In genomic region chr12:46771268-46771837, GRCh38 we compare ENCODE assay signal across 19 cellular contexts. TPM values are rescaled to one million over a fixed set of nuclear protein-coding genes. Genes with fewer than 3 reads are reported as not detected.
A peak's percentile ranks its signal among the peaks of the same experiment; 100 is the strongest.
DNase-seq lines count a peak whose midpoint lies in the region; ATAC-seq and TF ChIP-seq lines count a peak whose summit lies in the region.
"Had no signal": no experiment of that assay in that cellular context is flagged by ENCODE, and none has a peak within 500 bp of the region (broad histone marks: within the 10 kb centered on the region; RNA-seq: fewer than 3 reads in every experiment).

No MANE protein-coding gene starts in this region.

- H3K4me2 ChIP-seq in GM23338 (no peak overlapping the region), skeletal muscle satellite cell (ENCODE audit: low read length) (peak overlapping the region; percentile 59)

- H3K4me3 Mint-ChIP-seq in GM23338 = no peak overlapping the region
- H3K4me3 Mint-ChIP-seq: activated naive CD4-positive, alpha-beta T cell treated with anti-CD3 and anti-CD28 coated beads for 36 hours; CD8-positive, alpha-beta memory T cell; IgD-negative memory B cell; T-helper 17 cell had no signal

- H3K9me3 ChIP-seq in body of pancreas (no peaks in the 10 kb centered on the region), skeletal muscle satellite cell (replicated peaks; ENCODE audit: low read length) (no peaks in the 10 kb centered on the region)
- H3K9me3 ChIP-seq: colonic mucosa had no signal

- H3K27me3 Mint-ChIP-seq in GM23338 (ENCODE audit: insufficient read depth, low read depth, poor library complexity) = no peaks in the 10 kb centered on the region

- H3K4me1 ChIP-seq in GM23338 (ENCODE audit: insufficient read depth) (peaks cover 12% of the 10 kb centered on the region; the same call in 1 of the 2 replicates), body of pancreas (peaks cover 42% of the 10 kb centered on the region), skeletal muscle satellite cell (ENCODE audit: control insufficient read depth, insufficient read depth, low read length) (peaks cover 59% of the 10 kb centered on the region)
- H3K4me1 ChIP-seq: colonic mucosa had no signal

- no peaks in the 10 kb centered on the region for H3K9me3 Mint-ChIP-seq in GM23338
- H3K9me3 Mint-ChIP-seq: activated naive CD4-positive, alpha-beta T cell treated with anti-CD3 and anti-CD28 coated beads for 36 hours; CD8-positive, alpha-beta memory T cell; IgD-negative memory B cell had no signal

- ATAC-seq in GM23338 (peak; percentile 69), body of pancreas (peak; percentile 13)
- ATAC-seq: T-helper 17 cell had no signal

- TF ChIP-seq CTCF in GM23338 (conservative IDR thresholded peaks at IDR 0.05; ENCODE audit: low read depth in 2 of 2) (no peak), body of pancreas (IDR thresholded peaks at IDR 0.05) (no peak)

- H3K9ac ChIP-seq in skeletal muscle satellite cell (ENCODE audit: low read depth, low read length) = peak overlapping the region; percentile 54
- H3K9ac ChIP-seq: parathyroid adenoma had no signal

- H3K36me3 Mint-ChIP-seq in GM23338 (ENCODE audit: low read depth) = no peaks in the 10 kb centered on the region
- H3K36me3 Mint-ChIP-seq: CD8-positive, alpha-beta memory T cell; IgD-negative memory B cell had no signal

- H3K36me3 ChIP-seq in GM23338 (ENCODE audit: insufficient read depth) = no peaks in the 10 kb centered on the region
- H3K36me3 ChIP-seq in body of pancreas (replicated peaks in 1 of 2; ENCODE audit: insufficient read depth in 1 of 2, low read depth in 2 of 2) = no peaks in the 10 kb centered on the region
- H3K36me3 ChIP-seq in skeletal muscle satellite cell (ENCODE audit: insufficient read depth, low read length) = peaks cover 8% of the 10 kb centered on the region
- H3K36me3 ChIP-seq: colonic mucosa had no signal

- H2AFZ ChIP-seq in GM23338 = no peak overlapping the region
- H2AFZ ChIP-seq: parathyroid adenoma had no signal

- in situ Hi-C loops in KBM-7 (cut with MboI; ENCODE audit: low pct_unique_long_range_greater_than_20kb, low sequenced_read_pairs) = no loop called here

- WGBS in body of pancreas, 2 donors = 31 to 50% methylated on average over 1 of the region's 1 CpG

- peaks cover 17% of the 10 kb centered on the region for H3K4me1 Mint-ChIP-seq in GM23338
- H3K4me1 Mint-ChIP-seq: CD8-positive, alpha-beta memory T cell; IgD-negative memory B cell; T-helper 17 cell had no signal

- no peaks in the 10 kb centered on the region for H3F3A ChIP-seq in GM23338 (replicated peaks; ENCODE audit: low read depth)

- TF ChIP-seq POLR2A in body of pancreas (IDR thresholded peaks at IDR 0.05) = no peak

- peak; percentile 10 for DNase-seq in GM23338 (ENCODE audit: low spot score)
- no peak for DNase-seq in body of pancreas
- DNase-seq in iris pigment epithelial cell (ENCODE audit: low read depth) = peak; percentile 53
- DNase-seq in D341Med (ENCODE audit: low spot score) = no peak
- DNase-seq in NCI-H2196 (lab: John Stamatoyannopoulos, UW; ENCODE audit: unreplicated experiment) = no peak
- DNase-seq in KBM-7 = no peak
- DNase-seq in HT-29 (ENCODE audit: low spot score) = no peak
- DNase-seq: activated naive CD4-positive, alpha-beta T cell treated with anti-CD3 and anti-CD28 coated beads for 36 hours; CD8-positive, alpha-beta memory T cell; colonic mucosa; H7; NCI-H2029 treated with DMSO at 0.1 percent for 48 hours; stimulated activated CD4-positive, alpha-beta T cell treated with anti-CD3 and anti-CD28 coated beads, Interleukin-4, amount 100 ng/mL, for 1 hour; stimulated activated naive CD4-positive, alpha-beta T cell; T-helper 17 cell had no signal

- intact Hi-C loops in body of pancreas (cut with DNase I) = no loop called here

- H4K20me1 ChIP-seq in GM23338 (replicated peaks; ENCODE audit: insufficient read depth) = no peaks in the 10 kb centered on the region

- H3K9me2 ChIP-seq in GM23338 (ENCODE audit: insufficient read depth) = no peaks in the 10 kb centered on the region

- H3K4me3 ChIP-seq in GM23338 (no peak overlapping the region), body of pancreas (no peak overlapping the region), skeletal muscle satellite cell (ENCODE audit: low read length) (peak overlapping the region; percentile 7)
- H3K4me3 ChIP-seq: colonic mucosa, lung had no signal

- H3K27ac ChIP-seq in GM23338 (ENCODE audit: low read depth) (no peak overlapping the region), body of pancreas (peak overlapping the region in 3 of 4 donors; percentile 33 to 63 (median 36))
- H3K27ac ChIP-seq: colonic mucosa, parathyroid adenoma had no signal

- H3K27me3 ChIP-seq in GM23338 (ENCODE audit: insufficient read depth) = no peaks in the 10 kb centered on the region
- H3K27me3 ChIP-seq in body of pancreas = no peaks in the 10 kb centered on the region
- H3K27me3 ChIP-seq in skeletal muscle satellite cell (ENCODE audit: control insufficient read depth, insufficient read depth, low read length) = no peaks in the 10 kb centered on the region
- H3K27me3 ChIP-seq: colonic mucosa had no signal

- no peaks in the 10 kb centered on the region for H3K79me2 ChIP-seq in GM23338 (replicated peaks; ENCODE audit: insufficient read depth)
- H3K79me2 ChIP-seq: parathyroid adenoma had no signal

- H3K27ac Mint-ChIP-seq in GM23338 = no peak overlapping the region; the same call in 1 of the 2 replicates
- H3K27ac Mint-ChIP-seq: activated naive CD4-positive, alpha-beta T cell treated with anti-CD3 and anti-CD28 coated beads for 36 hours; CD8-positive, alpha-beta memory T cell; T-helper 17 cell had no signal

TF ChIP-seq in GM23338, 12 proteins besides CTCF, POLR2A, EP300 and RAD21 (continues in another document):
- TF ChIP-seq ETS1 (IDR thresholded peaks at IDR 0.05) (no peak), NANOG (IDR thresholded peaks at IDR 0.05; ENCODE audit: borderline replicate concordance) (no peak)

RNA-seq across cellular contexts. Expression of gene SLC38A4, which starts 54.4 kb away (rescaled TPM):
- total RNA-seq in GM23338 (2014; rRNA removed; shearing (Covaris generic)) = 12.5 and 13.3 TPM in 2 replicates
- polyA plus RNA-seq in GM23338 (2016; fragmentation: Nextera tagmentation; extraction: Ambion mirVana) = 5.8 and 6.2 TPM in 2 replicates
- 1 to 10 TPM; 2.0 to 8.0 TPM for total RNA-seq in body of pancreas
- under 0.01 and 0.25 TPM in 2 replicates for total RNA-seq in skeletal muscle satellite cell (2012; rRNA removed)
- total RNA-seq in HT-29 (2014; rRNA removed; shearing (Covaris generic)) = 0.08 and 3.3 TPM in 2 replicates
- total RNA-seq: activated naive CD4-positive, alpha-beta T cell treated with anti-CD3 and anti-CD28 coated beads for 36 hours; CD8-positive, alpha-beta memory T cell; T-helper 17 cell had no signal
- polyA plus RNA-seq: CD8-positive, alpha-beta memory T cell; IgD-negative memory B cell had no signal

Comparison
In these comparisons a context has a peak if more than half of its experiments do, and no peak if none do; other contexts are left out.
1. DNase-seq: peak in GM23338 (single experiment) and iris pigment epithelial cell (single experiment); none in body of pancreas (0 of 4), D341Med (single experiment), NCI-H2196 (single experiment), KBM-7 (single experiment) and HT-29 (single experiment).